8 cellular contexts compared by ENCODE assay signal in genomic region chr7:55964802-55965470, GRCh38. TPM values are rescaled to one million over a fixed set of nuclear protein-coding genes. Genes with fewer than 3 reads are reported as not detected.
DNase-seq lines count a peak whose midpoint lies in the region; ATAC-seq, FAIRE-seq and TF ChIP-seq lines count a peak whose summit lies in the region.

No MANE protein-coding gene starts in this region.

- in situ Hi-C loops in Panc1 (cut with HindIII; ENCODE audit: low pct_unique_long_range_greater_than_20kb, low sequenced_read_pairs) = no loop called here

- 1% methylated on average over 45 to 49 of the region's 49 CpGs for WGBS in pancreas, 2 donors
- WGBS in upper lobe of left lung, 2 donors = 2% methylated on average over 12 to 19 of the region's 49 CpGs

- H3K9me3 ChIP-seq in CD4-positive, CD25-positive, alpha-beta regulatory T cell (ENCODE audit: control insufficient read depth in 2 of 2, low read length in 2 of 2) = no peaks in the 10 kb centered on the region
- H3K9me3 ChIP-seq in Panc1 (ENCODE audit: control insufficient read depth, insufficient read depth, low read depth, low read length) (no peaks in the 10 kb centered on the region), pancreas (no peaks in the 10 kb centered on the region), upper lobe of left lung (no peaks in the 10 kb centered on the region)

- H3K4me3 ChIP-seq in CD4-positive, CD25-positive, alpha-beta regulatory T cell (ENCODE audit: low read depth, low read length) = peak overlapping the region; percentile 76
- H3K4me3 ChIP-seq in Panc1 (ENCODE audit: low read depth in 2 of 2, low read length in 2 of 2) (peak overlapping the region; percentile 69 to 81), pancreas (peak overlapping the region; percentile 16 to 63 (median 50)), upper lobe of left lung (peak overlapping the region; percentile 38 to 67 (median 62))

- H3K27me3 Mint-ChIP-seq in CD4-positive, CD25-positive, alpha-beta regulatory T cell = no peaks in the 10 kb centered on the region

- no peaks in the 10 kb centered on the region for H3K27me3 ChIP-seq in CD4-positive, CD25-positive, alpha-beta regulatory T cell (ENCODE audit: control insufficient read depth, insufficient read depth, low read length)
- no peaks in the 10 kb centered on the region for H3K27me3 ChIP-seq in Panc1 (ENCODE audit: control insufficient read depth, insufficient read depth, low read length)
- no peaks in the 10 kb centered on the region for H3K27me3 ChIP-seq in pancreas
- no peaks in the 10 kb centered on the region for H3K27me3 ChIP-seq in upper lobe of left lung

- POLR2A ChIA-PET in Panc1 (lab: Charles Lee) = interaction anchor here (0.6 to 0.7 kb wide), 2 partner anchors 32 to 89 kb away, joined by 3 to 9 read pairs; no protein-coding TSS in a partner anchor

- no peaks in the 10 kb centered on the region for H3K9me3 Mint-ChIP-seq in CD4-positive, CD25-positive, alpha-beta regulatory T cell

- DNase-seq in CD4-positive, CD25-positive, alpha-beta regulatory T cell = peak; percentile 38 to 50 (median 41)
- DNase-seq in GM19240 (ENCODE audit: insufficient read length, low spot score) (peak; percentile 61), Panc1 (ENCODE audit: low read depth, low spot score) (no peak), Right ventricle myocardium superior (peak; percentile 91), pancreas (peak; percentile 82 to 93 (median 89)), upper lobe of left lung (peak; percentile 89 to 96)
- peak; percentile 28 for DNase-seq in activated naive CD4-positive, alpha-beta T cell treated with anti-CD3 and anti-CD28 coated beads, Interleukin-2, amount 50 U/mL, for 16 hours

- peak in 2 of 4 donors; percentile 39 to 63 for TF ChIP-seq POLR2A in upper lobe of left lung (IDR thresholded peaks at IDR 0.05)

- peaks cover 18% of the 10 kb centered on the region for H3K4me1 ChIP-seq in CD4-positive, CD25-positive, alpha-beta regulatory T cell (ENCODE audit: control insufficient read depth, insufficient read depth, low read length, poor library complexity, severe bottlenecking)
- peaks cover 10% of the 10 kb centered on the region for H3K4me1 ChIP-seq in Panc1 (ENCODE audit: control insufficient read depth, insufficient read depth, low read length)
- H3K4me1 ChIP-seq in pancreas = peaks cover 3 to 24% (median 12%) of the 10 kb centered on the region in 3 donors
- H3K4me1 ChIP-seq in upper lobe of left lung = peaks cover 20 to 37% (median 21%) of the 10 kb centered on the region in 4 donors

- peaks cover 12% of the 10 kb centered on the region for H3K36me3 Mint-ChIP-seq in CD4-positive, CD25-positive, alpha-beta regulatory T cell

- no TSS peak for BruUV-seq in Panc1 (replicated peaks; lab: Mats Ljungman, UMichigan)

- CTCF ChIA-PET in Panc1 (lab: Charles Lee) = interaction anchor here (0.6 to 1.9 kb wide), 3 partner anchors 98 to 324 kb away, joined by 4 to 11 read pairs (median 6); no protein-coding TSS in a partner anchor

- peak overlapping the region; percentile 82 for H3K27ac ChIP-seq in CD4-positive, CD25-positive, alpha-beta regulatory T cell (ENCODE audit: insufficient read depth, low read length, poor library complexity, severe bottlenecking)
- H3K27ac ChIP-seq in Panc1 (ENCODE audit: low read length) (peak overlapping the region; percentile 95), pancreas (peak overlapping the region; percentile 66 to 90 (median 86)), upper lobe of left lung (peak overlapping the region; percentile 86 to 96 (median 95))

- peak; percentile 42 to 44 for ATAC-seq in CD4-positive, CD25-positive, alpha-beta regulatory T cell (ENCODE audit: low read depth in 2 of 2)
- ATAC-seq in HG03378 (IDR thresholded peaks at IDR 0.05; ENCODE audit: unreplicated experiment) = peak; percentile 71
- peak; percentile 94 for ATAC-seq in Panc1
- peak; percentile 94 for ATAC-seq in Right ventricle myocardium superior (ENCODE audit: poor library complexity)
- ATAC-seq in pancreas = peak; percentile 89 to 95 (median 92)
- ATAC-seq in upper lobe of left lung (ENCODE audit: low FRiP score in 2 of 2) = peak; percentile 93 to 96

- H3K4me3 Mint-ChIP-seq in CD4-positive, CD25-positive, alpha-beta regulatory T cell = peak overlapping the region; percentile 89 to 94 (median 91)

- FAIRE-seq in pancreas (lab: Jason Lieb, UNC) = no peak

- no peak for TF ChIP-seq EP300 in upper lobe of left lung (IDR thresholded peaks at IDR 0.05)

- intact Hi-C loops in Panc1 (cut with micrococcal nuclease; ENCODE audit: unreplicated experiment) = loop anchor here (5.0 kb wide), 1 partner anchor 323 kb away; no protein-coding TSS in a partner anchor
- intact Hi-C loops in Right ventricle myocardium superior (cut with DNase I) = no loop called here
- intact Hi-C loops in pancreas (cut with DNase I) = loop anchor here in 1 of 3 donors (5.0 to 10.0 kb wide), 2 partner anchors 42 to 320 kb away; no protein-coding TSS in a partner anchor

- TF ChIP-seq CTCF in Panc1 (IDR thresholded peaks at IDR 0.05) (no peak), pancreas (IDR thresholded peaks at IDR 0.05) (no peak), upper lobe of left lung (IDR thresholded peaks at IDR 0.05) (no peak)

- H3K4me1 Mint-ChIP-seq in CD4-positive, CD25-positive, alpha-beta regulatory T cell = peaks cover 0 to 52% (median 31%) of the 10 kb centered on the region in 4 donors

- peaks cover 5% of the 10 kb centered on the region for H3K36me3 ChIP-seq in CD4-positive, CD25-positive, alpha-beta regulatory T cell (ENCODE audit: control insufficient read depth, insufficient read depth, low read length)
- no peaks in the 10 kb centered on the region for H3K36me3 ChIP-seq in Panc1 (ENCODE audit: control insufficient read depth, insufficient read depth, low read length)
- no peaks in the 10 kb centered on the region for H3K36me3 ChIP-seq in pancreas
- H3K36me3 ChIP-seq in upper lobe of left lung = peaks cover 0 to 17% (median 4%) of the 10 kb centered on the region in 4 donors

- peak overlapping the region; percentile 77 to 94 (median 92) for H3K27ac Mint-ChIP-seq in CD4-positive, CD25-positive, alpha-beta regulatory T cell

RNA-seq across cellular contexts. Expression of gene NIPSNAP2, which starts 0.6 kb away (rescaled TPM):
- total RNA-seq in CD4-positive, CD25-positive, alpha-beta regulatory T cell = 34.8 TPM
- polyA plus RNA-seq in CD4-positive, CD25-positive, alpha-beta regulatory T cell = 10 to 100 TPM; 44.5 to 52.9 (median 47.4) TPM
- 93.2 TPM for total RNA-seq in Panc1 (2021; ENCODE audit: unreplicated experiment)
- polyA plus RNA-seq in Panc1 (2012; ENCODE audit: insufficient read length) = 75.6 TPM
- 334 TPM for total RNA-seq in Right ventricle myocardium superior
- total RNA-seq in pancreas = 10 to 100 TPM; 18.7 to 31.1 (median 25.8) TPM
- polyA plus RNA-seq in pancreas = 10 to 100 TPM; 22.2 to 37.5 TPM
- 10 to 100 TPM; 30.2 to 95.2 (median 64.6) TPM for total RNA-seq in upper lobe of left lung

RNA-seq across cellular contexts. Expression of gene MRPS17, which starts 13.3 kb away (rescaled TPM):
- total RNA-seq in CD4-positive, CD25-positive, alpha-beta regulatory T cell = 7.0 TPM
- 10 to 100 TPM; 16.7 to 20.2 (median 18.1) TPM for polyA plus RNA-seq in CD4-positive, CD25-positive, alpha-beta regulatory T cell
- 28.9 TPM for total RNA-seq in Panc1 (2021; ENCODE audit: unreplicated experiment)
- polyA plus RNA-seq in Panc1 (2012; ENCODE audit: insufficient read length) = 25.9 TPM
- total RNA-seq in Right ventricle myocardium superior = 21.0 TPM
- 1 to 10 TPM; 5.4 to 8.6 (median 7.0) TPM for total RNA-seq in pancreas
- 1 to 10 TPM; 6.6 to 8.4 TPM for polyA plus RNA-seq in pancreas
- 10 to 100 TPM in 1 of 6 donors, 1 to 10 TPM in 5; 4.8 to 10.5 (median 8.7) TPM for total RNA-seq in upper lobe of left lung

Comparison
In these comparisons a context has a peak if more than half of its experiments do, and no peak if none do; other contexts are left out.
1. ATAC-seq: peak in every context shown above with its lines; median percentile 94 in upper lobe of left lung; 94 in Panc1; 94 in Right ventricle myocardium superior; 92 in pancreas; 71 in HG03378; 43 in CD4-positive, CD25-positive, alpha-beta regulatory T cell.